In genomic region chr2:230412369-230412706, GRCh38 we compare ENCODE assay signal across 8 cellular contexts. TPM values are rescaled to one million over a fixed set of nuclear protein-coding genes. Genes with fewer than 3 reads are reported as not detected.
DNase-seq lines count a peak whose midpoint lies in the region; ATAC-seq and TF ChIP-seq lines count a peak whose summit lies in the region.

No MANE protein-coding gene starts in this region.

- peak overlapping the region; percentile 57 for H3K4me3 ChIP-seq in thymus (ENCODE audit: low read length)

- H3K36me3 ChIP-seq in thymus (ENCODE audit: control insufficient read depth, insufficient read depth) = no peaks in the 10 kb centered on the region

- 90% methylated on average over 3 of the region's 3 CpGs for WGBS in thymus

- peak overlapping the region; percentile 99 for H3K27ac Mint-ChIP-seq in activated CD8-positive, alpha-beta memory T cell treated with anti-CD3 and anti-CD28 coated beads, Interleukin-2, amount 10 ng/mL, durations not matched to agents 7 days and 5 days
- H3K27ac Mint-ChIP-seq in activated T-helper 1 cell treated with anti-CD3 and anti-CD28 coated beads, Interleukin-12 subunit alpha, Interleukin-12 subunit beta, Interleukin-2, Interleukin-4 antibody, amounts not matched to agents 30 ng/mL and 10 ng/mL and 1 ng/mL, durations not matched to agents 14 hours and 24 hours and 36 hours = peak overlapping the region; percentile 92

- no peaks in the 10 kb centered on the region for H3K9me3 Mint-ChIP-seq in activated CD8-positive, alpha-beta memory T cell treated with anti-CD3 and anti-CD28 coated beads, Interleukin-2, amount 10 ng/mL, durations not matched to agents 7 days and 5 days (ENCODE audit: low read depth)
- H3K9me3 Mint-ChIP-seq in activated T-helper 1 cell treated with anti-CD3 and anti-CD28 coated beads, Interleukin-12 subunit alpha, Interleukin-12 subunit beta, Interleukin-2, Interleukin-4 antibody, amounts not matched to agents 30 ng/mL and 10 ng/mL and 1 ng/mL, durations not matched to agents 14 hours and 24 hours and 36 hours = no peaks in the 10 kb centered on the region

- TF ChIP-seq CTCF in GM10266 (IDR thresholded peaks at IDR 0.05; ENCODE audit: control insufficient read depth, insufficient read depth, low read depth, missing control alignments) = no peak

- peaks cover 57% of the 10 kb centered on the region for H3K4me1 Mint-ChIP-seq in activated CD8-positive, alpha-beta memory T cell treated with anti-CD3 and anti-CD28 coated beads, Interleukin-2, amount 10 ng/mL, durations not matched to agents 7 days and 5 days
- H3K4me1 Mint-ChIP-seq in activated T-helper 1 cell treated with anti-CD3 and anti-CD28 coated beads, Interleukin-12 subunit alpha, Interleukin-12 subunit beta, Interleukin-2, Interleukin-4 antibody, amounts not matched to agents 30 ng/mL and 10 ng/mL and 1 ng/mL, durations not matched to agents 14 hours and 24 hours and 36 hours (ENCODE audit: low read depth) = peaks cover 76% of the 10 kb centered on the region

- DNase-seq in activated CD8-positive, alpha-beta memory T cell treated with anti-CD3 and anti-CD28 coated beads, Interleukin-2, amount 10 ng/mL, durations not matched to agents 7 days and 5 days = no peak
- no peak for DNase-seq in activated CD8-positive, alpha-beta memory T cell treated with anti-CD3 and anti-CD28 coated beads, Interleukin-2, amount 50 U/mL, for 48 hours
- no peak for DNase-seq in activated T-helper 1 cell treated with anti-CD3 and anti-CD28 coated beads, Interleukin-12 subunit alpha, Interleukin-12 subunit beta, Interleukin-2, Interleukin-4 antibody, amounts not matched to agents 30 ng/mL and 10 ng/mL and 1 ng/mL, durations not matched to agents 14 hours and 24 hours and 36 hours (ENCODE audit: low spot score)
- DNase-seq in left colon = no peak
- DNase-seq in NCI-H1105 (lab: John Stamatoyannopoulos, UW) = no peak
- no peak for DNase-seq in NCI-H82 (lab: John Stamatoyannopoulos, UW)
- no peak for DNase-seq in GM10266 (ENCODE audit: extremely low spot score)

- CTCF ChIA-PET in activated CD8-positive, alpha-beta memory T cell treated with anti-CD3 and anti-CD28 coated beads, Interleukin-2, amount 10 ng/mL, durations not matched to agents 7 days and 5 days (lab: Charles Lee) = interaction anchor here (1.0 kb wide), 1 partner anchor 89 kb away, joined by 3 read pairs; no protein-coding TSS in a partner anchor

- no peaks in the 10 kb centered on the region for H3K27me3 ChIP-seq in thymus (ENCODE audit: control insufficient read depth, insufficient read depth)

- peaks cover 17% of the 10 kb centered on the region for H3K4me1 ChIP-seq in thymus (ENCODE audit: control insufficient read depth, insufficient read depth, low read length)

- H3K36me3 Mint-ChIP-seq in activated CD8-positive, alpha-beta memory T cell treated with anti-CD3 and anti-CD28 coated beads, Interleukin-2, amount 10 ng/mL, durations not matched to agents 7 days and 5 days = peaks cover 14% of the 10 kb centered on the region
- peaks cover 8% of the 10 kb centered on the region for H3K36me3 Mint-ChIP-seq in activated T-helper 1 cell treated with anti-CD3 and anti-CD28 coated beads, Interleukin-12 subunit alpha, Interleukin-12 subunit beta, Interleukin-2, Interleukin-4 antibody, amounts not matched to agents 30 ng/mL and 10 ng/mL and 1 ng/mL, durations not matched to agents 14 hours and 24 hours and 36 hours (ENCODE audit: low read depth)

- peak overlapping the region; percentile 97 for H3K4me3 Mint-ChIP-seq in activated CD8-positive, alpha-beta memory T cell treated with anti-CD3 and anti-CD28 coated beads, Interleukin-2, amount 10 ng/mL, durations not matched to agents 7 days and 5 days
- H3K4me3 Mint-ChIP-seq in activated T-helper 1 cell treated with anti-CD3 and anti-CD28 coated beads, Interleukin-12 subunit alpha, Interleukin-12 subunit beta, Interleukin-2, Interleukin-4 antibody, amounts not matched to agents 30 ng/mL and 10 ng/mL and 1 ng/mL, durations not matched to agents 14 hours and 24 hours and 36 hours = peak overlapping the region; percentile 86

- intact Hi-C loops in activated T-helper 1 cell treated with anti-CD3 and anti-CD28 coated beads, Interleukin-12 subunit alpha, Interleukin-12 subunit beta, Interleukin-2, Interleukin-4 antibody, amounts not matched to agents 30 ng/mL and 10 ng/mL and 1 ng/mL, durations not matched to agents 14 hours and 24 hours and 36 hours (cut with micrococcal nuclease) = loop anchor here (5.0 kb wide), 1 partner anchor 65 kb away; no protein-coding TSS in a partner anchor
- intact Hi-C loops in left colon (cut with DNase I, micrococcal nuclease) = no loop called here

- ATAC-seq in activated CD8-positive, alpha-beta memory T cell treated with anti-CD3 and anti-CD28 coated beads, Interleukin-2, amount 10 ng/mL, durations not matched to agents 7 days and 5 days = no peak
- peak; percentile 0 for ATAC-seq in left colon

- no peaks in the 10 kb centered on the region for H3K9me3 ChIP-seq in thymus (ENCODE audit: control insufficient read depth)

- no peaks in the 10 kb centered on the region for H3K27me3 Mint-ChIP-seq in activated CD8-positive, alpha-beta memory T cell treated with anti-CD3 and anti-CD28 coated beads, Interleukin-2, amount 10 ng/mL, durations not matched to agents 7 days and 5 days
- H3K27me3 Mint-ChIP-seq in activated T-helper 1 cell treated with anti-CD3 and anti-CD28 coated beads, Interleukin-12 subunit alpha, Interleukin-12 subunit beta, Interleukin-2, Interleukin-4 antibody, amounts not matched to agents 30 ng/mL and 10 ng/mL and 1 ng/mL, durations not matched to agents 14 hours and 24 hours and 36 hours (ENCODE audit: insufficient read depth) = no peaks in the 10 kb centered on the region

- H3K27ac ChIP-seq in thymus (ENCODE audit: low read depth) = peak overlapping the region; percentile 88

RNA-seq across cellular contexts. Expression of gene SP100, which starts 3.7 kb away (rescaled TPM):
- 100 to 1,000 TPM; 255 to 385 TPM for total RNA-seq in activated CD8-positive, alpha-beta memory T cell treated with anti-CD3 and anti-CD28 coated beads, Interleukin-2, amount 10 ng/mL, durations not matched to agents 7 days and 5 days
- total RNA-seq in activated T-helper 1 cell treated with anti-CD3 and anti-CD28 coated beads, Interleukin-12 subunit alpha, Interleukin-12 subunit beta, Interleukin-2, Interleukin-4 antibody, amounts not matched to agents 30 ng/mL and 10 ng/mL and 1 ng/mL, durations not matched to agents 14 hours and 24 hours and 36 hours = 161 and 171 TPM in 2 replicates
- total RNA-seq in left colon = 10 to 100 TPM; 65.5 to 69.3 TPM
- 97.7 TPM for polyA plus RNA-seq in thymus
